Comparison of ENCODE assay signal across 14 cellular contexts in genomic region chr5:89213584-89213983, GRCh38.
DNase-seq lines count a peak whose midpoint lies in the region; ATAC-seq and TF ChIP-seq lines count a peak whose summit lies in the region.
"Had no signal": no experiment of that assay in that cellular context is flagged by ENCODE, and none has a peak within 500 bp of the region (broad histone marks: within the 10 kb centered on the region; RNA-seq: fewer than 3 reads in every experiment).

No MANE protein-coding gene starts in this region.

- no peak for TF ChIP-seq CTCF in foreskin fibroblast (IDR thresholded peaks at IDR 0.05; ENCODE audit: low read depth, low read length)

- H3K27me3 ChIP-seq in SJCRH30 = no peaks in the 10 kb centered on the region
- H3K27me3 ChIP-seq: upper lobe of left lung had no signal

- H3K4me3 ChIP-seq in SJCRH30 (no peak overlapping the region), foreskin fibroblast (ENCODE audit: low read depth in 1 of 2, low read length in 2 of 2) (no peak overlapping the region)
- H3K4me3 ChIP-seq: SK-N-MC, upper lobe of left lung had no signal

- no peak overlapping the region for H3K27ac ChIP-seq in SJCRH30
- H3K27ac ChIP-seq: 22Rv1, SK-N-MC, upper lobe of left lung had no signal

- no peak for ATAC-seq in HG03159 (IDR thresholded peaks at IDR 0.05; ENCODE audit: unreplicated experiment)
- ATAC-seq: activated CD4-positive, CD25-positive, alpha-beta regulatory T cell treated with anti-CD3 and anti-CD28 coated beads, Interleukin-2, amount 50 U/mL, for 24 hours; activated T-cell treated with anti-CD3 and anti-CD28 coated beads, Interleukin-2, amount 50 U/mL, for 72 hours had no signal

- no peaks in the 10 kb centered on the region for H3K36me3 ChIP-seq in SJCRH30
- H3K36me3 ChIP-seq: upper lobe of left lung had no signal

- DNase-seq in DMS 273 (lab: John Stamatoyannopoulos, UW; ENCODE audit: unreplicated experiment) = peak; percentile 30
- no peak for DNase-seq in DMS 273 treated with DMSO at 0.1 percent for 48 hours (lab: John Stamatoyannopoulos, UW)
- peak; percentile 51 to 75 for DNase-seq in SJCRH30
- DNase-seq in foreskin fibroblast = peak; percentile 77 to 94
- peak; percentile 83 for DNase-seq in renal cortical epithelial cell (ENCODE audit: low read depth)
- no peak for DNase-seq in NCI-H1048 (lab: John Stamatoyannopoulos, UW)
- DNase-seq in GF-D8 (lab: John Stamatoyannopoulos, UW) = no peak
- DNase-seq: activated T-cell treated with anti-CD3 and anti-CD28 coated beads, Interleukin-2, amount 50 U/mL, for 72 hours; islet precursor cell; upper lobe of left lung had no signal

- peaks cover 7% of the 10 kb centered on the region; the same call in 1 of the 2 replicates for H3K4me1 ChIP-seq in SJCRH30
- H3K4me1 ChIP-seq: upper lobe of left lung had no signal

- no peaks in the 10 kb centered on the region for H3K9me3 ChIP-seq in SJCRH30 (replicated peaks)
- H3K9me3 ChIP-seq: upper lobe of left lung had no signal

Comparison
In these comparisons a context has a peak if more than half of its experiments do, and no peak if none do; other contexts are left out.
1. DNase-seq: peak in DMS 273 (single experiment), SJCRH30 (2 of 2), foreskin fibroblast (2 of 2) and renal cortical epithelial cell (single experiment); none in DMS 273 treated with DMSO at 0.1 percent for 48 hours (single experiment), NCI-H1048 (single experiment) and GF-D8 (single experiment).